18 cellular contexts compared by ENCODE assay signal in the genomic region with DNA sequence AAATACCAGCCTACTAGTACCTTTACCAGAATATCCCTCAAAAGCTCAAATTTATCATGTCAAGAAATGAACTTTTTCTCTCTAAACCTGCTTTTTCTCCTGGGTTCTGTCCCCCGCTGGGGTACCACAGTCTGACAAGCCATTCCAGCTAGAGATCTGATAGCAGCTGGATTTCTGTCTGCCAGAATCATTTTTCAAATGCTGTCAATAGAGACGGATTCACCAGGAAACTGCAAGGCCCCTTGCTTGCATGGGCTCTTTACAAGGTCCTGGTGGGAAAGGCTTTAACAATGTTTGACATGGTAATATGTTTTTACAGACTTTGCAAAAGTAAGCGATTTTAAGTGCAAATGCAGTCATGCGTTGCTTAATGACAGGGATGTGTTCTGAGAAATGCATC. TPM values are rescaled to one million over a fixed set of nuclear protein-coding genes. Genes with fewer than 3 reads are reported as not detected.
DNase-seq lines count a peak whose midpoint lies in the region; ATAC-seq, FAIRE-seq and TF ChIP-seq lines count a peak whose summit lies in the region.
"Had no signal": no experiment of that assay in that cellular context is flagged by ENCODE, and none has a peak within 500 bp of the region (broad histone marks: within the 10 kb centered on the region; RNA-seq: fewer than 3 reads in every experiment).

No MANE protein-coding gene starts in this region.

- peaks cover 17 to 28% of the 10 kb centered on the region in 2 experiments for H3K4me1 ChIP-seq in K562 (replicated peaks in 1 of 2; ENCODE audit: control insufficient read depth in 2 of 2, insufficient read depth in 2 of 2, low read length in 2 of 2)
- peaks cover 16% of the 10 kb centered on the region for H3K4me1 ChIP-seq in CD8-positive, alpha-beta T cell (ENCODE audit: insufficient read depth, low read length)

- no peaks in the 10 kb centered on the region for H3K27me3 Mint-ChIP-seq in type B pancreatic cell
- H3K27me3 Mint-ChIP-seq in CD8-positive, alpha-beta T cell (ENCODE audit: low read depth): no peaks in the 10 kb centered on the region
- H3K27me3 Mint-ChIP-seq: CD8-positive, alpha-beta memory T cell had no signal

- peak overlapping the region; percentile 32 for H3K27ac Mint-ChIP-seq in type B pancreatic cell
- no peak overlapping the region for H3K27ac Mint-ChIP-seq in CD8-positive, alpha-beta T cell
- H3K27ac Mint-ChIP-seq: CD14-positive monocyte, GM23338, HFFc6 had no signal

- intact Hi-C loops in K562 (cut with micrococcal nuclease): no loop called here
- intact Hi-C loops in CD8-positive, alpha-beta T cell (cut with DNase I, micrococcal nuclease): no loop called here

- H3K9ac ChIP-seq in K562 (ENCODE audit: insufficient read depth in 1 of 2, low read depth in 2 of 2, low read length in 2 of 2): no peak overlapping the region
- H3K9ac ChIP-seq: BLaER1, KMS-11 had no signal

- DNase-seq in DMS53 (lab: John Stamatoyannopoulos, UW): peak; percentile 22
- DNase-seq in DMS53 treated with DMSO at 0.1 percent for 48 hours (lab: John Stamatoyannopoulos, UW; ENCODE audit: unreplicated experiment): no peak
- no peak for DNase-seq in H54 (ENCODE audit: insufficient read length, low spot score)
- DNase-seq in K562 (ENCODE audit: extremely low read depth in 1 of 4, low spot score in 3 of 4): peak in 1 of 4 experiments; percentile 6
- no peak for DNase-seq in type B pancreatic cell (ENCODE audit: extremely low spot score, unreplicated experiment)
- DNase-seq in CD8-positive, alpha-beta T cell: no peak
- no peak for DNase-seq in SK-N-DZ (ENCODE audit: low spot score)
- no peak for DNase-seq in activated CD4-positive, alpha-beta T cell treated with anti-CD3 and anti-CD28 coated beads, Interleukin-2, amount 50 U/mL, for 1 hour
- DNase-seq: CD8-positive, alpha-beta memory T cell; H7; HFFc6 had no signal

- no peaks in the 10 kb centered on the region for H3K9me1 ChIP-seq in K562 (ENCODE audit: control insufficient read depth, insufficient read depth, low read length)

- TF ChIP-seq CTCF in K562 (IDR thresholded peaks at IDR 0.05 in 2 of 3, conservative IDR thresholded peaks at IDR 0.05 in 1 of 3; ENCODE audit: insufficient read depth in 2 of 3, low read depth in 1 of 3, low read length in 3 of 3) (no peak), type B pancreatic cell (conservative IDR thresholded peaks at IDR 0.05) (no peak)
- no peak for TF ChIP-seq CTCF in CD8-positive, alpha-beta T cell (IDR thresholded peaks at IDR 0.05)

- no peaks in the 10 kb centered on the region; the same call in 1 of the 2 replicates for H4K20me1 ChIP-seq in K562 (replicated peaks; ENCODE audit: control insufficient read depth, insufficient read depth, low read length)
- H4K20me1 ChIP-seq: BLaER1 had no signal

- CTCF ChIA-PET in K562 (lab: Yijun Ruan, JAX; ENCODE audit: low intra/inter-chr PET ratio): no interaction called here
- CTCF ChIA-PET in CD8-positive, alpha-beta T cell (lab: Charles Lee): interaction anchor here (0.6 kb wide), 1 partner anchor 13 kb away, joined by 3 read pairs; no protein-coding TSS in a partner anchor

- H3K4me1 Mint-ChIP-seq in type B pancreatic cell (ENCODE audit: unreplicated experiment): peaks cover 5% of the 10 kb centered on the region
- peaks cover 25% of the 10 kb centered on the region for H3K4me1 Mint-ChIP-seq in CD8-positive, alpha-beta T cell (ENCODE audit: low read depth)

- no peaks in the 10 kb centered on the region for H3K9me3 ChIP-seq in K562 (replicated peaks; ENCODE audit: control insufficient read depth, insufficient read depth, low read depth, low read length)
- no peaks in the 10 kb centered on the region for H3K9me3 ChIP-seq in CD8-positive, alpha-beta T cell (ENCODE audit: low read length)
- H3K9me3 ChIP-seq: BLaER1 had no signal

- FAIRE-seq in H54 (lab: Jason Lieb, UNC) (peak; percentile 33), K562 (lab: Jason Lieb, UNC) (peak; percentile 67)
- FAIRE-seq: GM12891 had no signal

- peaks cover 4% of the 10 kb centered on the region for H3K36me3 Mint-ChIP-seq in type B pancreatic cell
- H3K36me3 Mint-ChIP-seq in CD8-positive, alpha-beta T cell: peaks cover 3% of the 10 kb centered on the region
- H3K36me3 Mint-ChIP-seq: CD14-positive monocyte had no signal

- BruUV-seq in K562 (replicated peaks; lab: Mats Ljungman, UMichigan): no TSS peak

- ATAC-seq in K562: no peak
- no peak for ATAC-seq in CD8-positive, alpha-beta T cell
- ATAC-seq: GM23338, HCT116 had no signal

- no peaks in the 10 kb centered on the region for H3K9me3 Mint-ChIP-seq in type B pancreatic cell
- H3K9me3 Mint-ChIP-seq in CD8-positive, alpha-beta T cell: no peaks in the 10 kb centered on the region
- H3K9me3 Mint-ChIP-seq: CD8-positive, alpha-beta memory T cell; GM23338; HFFc6 had no signal

- TF ChIP-seq RAD21 in K562 (CRISPR knock-in tag; conservative IDR thresholded peaks at IDR 0.05 in 1 of 2, IDR thresholded peaks at IDR 0.05 in 1 of 2): no peak

- peaks cover 9% of the 10 kb centered on the region for H3K79me2 ChIP-seq in K562 (ENCODE audit: control insufficient read depth, insufficient read depth, low read length)

- peak overlapping the region; percentile 53 for H3K4me3 Mint-ChIP-seq in type B pancreatic cell
- H3K4me3 Mint-ChIP-seq in CD8-positive, alpha-beta T cell: no peak overlapping the region
- H3K4me3 Mint-ChIP-seq: CD14-positive monocyte; CD8-positive, alpha-beta memory T cell; GM23338; HFFc6 had no signal

- no peak for TF ChIP-seq EP300 in K562 (IDR thresholded peaks at IDR 0.05; ENCODE audit: low read length)

- in situ Hi-C loops in K562 (cut with MboI): loop anchor here (5.0 kb wide), 1 partner anchor 58 kb away; no protein-coding TSS in a partner anchor

- H3K4me3 ChIP-seq in K562: no peak overlapping the region
- no peak overlapping the region for H3K4me3 ChIP-seq in CD8-positive, alpha-beta T cell (ENCODE audit: low read depth, low read length)
- H3K4me3 ChIP-seq: BLaER1, GM23338 had no signal

- WGBS in K562 (ENCODE audit: insufficient coverage, low coverage, missing lambda C conversion rate): 49% methylated on average over 4 of the region's 4 CpGs

- POLR2A ChIA-PET in K562 (lab: Yijun Ruan, JAX): no interaction called here
- POLR2A ChIA-PET in CD8-positive, alpha-beta T cell (lab: Charles Lee): no interaction called here

- H3K36me3 ChIP-seq in K562 (ENCODE audit: control insufficient read depth, insufficient read depth, low read length): no peaks in the 10 kb centered on the region
- H3K36me3 ChIP-seq in CD8-positive, alpha-beta T cell (ENCODE audit: insufficient read depth, low read length): no peaks in the 10 kb centered on the region
- H3K36me3 ChIP-seq: BLaER1 had no signal

- no peaks in the 10 kb centered on the region for H3K27me3 ChIP-seq in K562 (ENCODE audit: control insufficient read depth in 2 of 2, insufficient read depth in 2 of 2, low read length in 2 of 2)
- H3K27me3 ChIP-seq in CD8-positive, alpha-beta T cell (ENCODE audit: insufficient read depth, low read length): no peaks in the 10 kb centered on the region
- H3K27me3 ChIP-seq: BLaER1 had no signal

- H3K4me2 ChIP-seq in K562 (ENCODE audit: insufficient read depth, low read length): no peak overlapping the region
- H3K4me2 ChIP-seq: BLaER1, GM23338, KMS-11 had no signal

- H3K27ac ChIP-seq in K562 (ENCODE audit: extremely low read depth, low read depth, low read length): no peak overlapping the region
- H3K27ac ChIP-seq in CD8-positive, alpha-beta T cell (ENCODE audit: low read depth, low read length): no peak overlapping the region
- H3K27ac ChIP-seq: 22Rv1, BLaER1, KMS-11 had no signal

- TF ChIP-seq POLR2A in H54 (IDR thresholded peaks at IDR 0.05; ENCODE audit: low read depth, low read length) (no peak), K562 (conservative IDR thresholded peaks at IDR 0.05) (no peak)

- H2AFZ ChIP-seq in K562 (ENCODE audit: low read depth, low read length): no peak overlapping the region
- H2AFZ ChIP-seq: GM23338 had no signal

TF ChIP-seq in K562, 482 proteins besides CTCF, POLR2A, EP300 and RAD21 (continues in another document):
- TF ChIP-seq, protein P1, sequence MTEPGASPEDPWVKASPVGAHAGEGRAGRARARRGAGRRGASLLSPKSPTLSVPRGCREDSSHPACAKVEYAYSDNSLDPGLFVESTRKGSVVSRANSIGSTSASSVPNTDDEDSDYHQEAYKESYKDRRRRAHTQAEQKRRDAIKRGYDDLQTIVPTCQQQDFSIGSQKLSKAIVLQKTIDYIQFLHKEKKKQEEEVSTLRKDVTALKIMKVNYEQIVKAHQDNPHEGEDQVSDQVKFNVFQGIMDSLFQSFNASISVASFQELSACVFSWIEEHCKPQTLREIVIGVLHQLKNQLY (CRISPR knock-in tag; conservative IDR thresholded peaks at IDR 0.05): no peak
- no peak for TF ChIP-seq FUS (optimal IDR thresholded peaks at IDR 0.05; ENCODE audit: low read depth, low read length)

RNA-seq across cellular contexts. Expression of gene ANXA11, which starts 4.9 kb away (rescaled TPM):
- total RNA-seq in K562 (2011; cell fraction: chromatin; rRNA removed; ENCODE audit: low replicate concordance): 76.5 and 119 TPM in 2 replicates
- 60.7 and 61.5 TPM in 2 replicates for total RNA-seq in K562 (2011; cell fraction: nucleolus; rRNA removed)
- total RNA-seq in K562 (2011; cell fraction: nucleoplasm; rRNA removed): 69.1 and 105 TPM in 2 replicates
- total RNA-seq in K562 (2014; rRNA removed): 109 and 153 TPM in 2 replicates
- total RNA-seq in K562 (2014; rRNA removed; fragmentation: Illumina TruSeq; extraction: Trizol): 107 and 116 TPM in 2 replicates
- 148 and 173 TPM in 2 replicates for total RNA-seq in K562 (2015; rRNA removed; fragmentation: Illumina TruSeq; extraction: Trizol)
- 182 and 201 TPM in 2 replicates for total RNA-seq in K562 (2021)
- 110 and 146 TPM in 2 replicates for polyA plus RNA-seq in K562 (2011; rRNA removed)
- polyA plus RNA-seq in K562 (2011; cell fraction: cytosol; rRNA removed): 75.9 and 170 TPM in 2 replicates
- 61.3 and 66.0 TPM in 2 replicates for polyA plus RNA-seq in K562 (2011; cell fraction: nucleus; rRNA removed)
- 265 and 356 TPM in 2 replicates for polyA plus RNA-seq in K562 (2012)
- 212 and 243 TPM in 2 replicates for polyA plus RNA-seq in K562 (2014; fragmentation: Illumina TruSeq; extraction: Trizol)
- polyA plus RNA-seq in K562 (2014; fragmentation: Nextera tagmentation; extraction: Ambion mirVana): 10 to 100 TPM; 43.6 to 70.0 TPM
- 95.7 and 97.6 TPM in 2 replicates for polyA plus RNA-seq in K562 (2014; rRNA removed)
- 62.3 and 65.3 TPM in 2 replicates for polyA minus RNA-seq in K562 (2011; rRNA and poly(A)+ RNA removed)
- 86.2 and 98.5 TPM in 2 replicates for polyA minus RNA-seq in K562 (2011; cell fraction: cytosol; rRNA and poly(A)+ RNA removed)
- 25.7 and 32.5 TPM in 2 replicates for polyA minus RNA-seq in K562 (2011; cell fraction: nucleus; rRNA and poly(A)+ RNA removed)
- total RNA-seq in type B pancreatic cell (ENCODE audit: low replicate concordance): 122 and 248 TPM in 2 replicates
- 100 to 1,000 TPM; 136 to 141 TPM for total RNA-seq in CD8-positive, alpha-beta T cell
- 1.2 and 1.7 TPM in 2 replicates for polyA plus RNA-seq in SK-N-DZ (2014; cell fraction: cytosol; rRNA removed)
- 0.92 and 1.2 TPM in 2 replicates for polyA plus RNA-seq in SK-N-DZ (2014; cell fraction: nucleus; rRNA removed)
